8 cellular contexts compared by ENCODE assay signal in the genomic region with DNA sequence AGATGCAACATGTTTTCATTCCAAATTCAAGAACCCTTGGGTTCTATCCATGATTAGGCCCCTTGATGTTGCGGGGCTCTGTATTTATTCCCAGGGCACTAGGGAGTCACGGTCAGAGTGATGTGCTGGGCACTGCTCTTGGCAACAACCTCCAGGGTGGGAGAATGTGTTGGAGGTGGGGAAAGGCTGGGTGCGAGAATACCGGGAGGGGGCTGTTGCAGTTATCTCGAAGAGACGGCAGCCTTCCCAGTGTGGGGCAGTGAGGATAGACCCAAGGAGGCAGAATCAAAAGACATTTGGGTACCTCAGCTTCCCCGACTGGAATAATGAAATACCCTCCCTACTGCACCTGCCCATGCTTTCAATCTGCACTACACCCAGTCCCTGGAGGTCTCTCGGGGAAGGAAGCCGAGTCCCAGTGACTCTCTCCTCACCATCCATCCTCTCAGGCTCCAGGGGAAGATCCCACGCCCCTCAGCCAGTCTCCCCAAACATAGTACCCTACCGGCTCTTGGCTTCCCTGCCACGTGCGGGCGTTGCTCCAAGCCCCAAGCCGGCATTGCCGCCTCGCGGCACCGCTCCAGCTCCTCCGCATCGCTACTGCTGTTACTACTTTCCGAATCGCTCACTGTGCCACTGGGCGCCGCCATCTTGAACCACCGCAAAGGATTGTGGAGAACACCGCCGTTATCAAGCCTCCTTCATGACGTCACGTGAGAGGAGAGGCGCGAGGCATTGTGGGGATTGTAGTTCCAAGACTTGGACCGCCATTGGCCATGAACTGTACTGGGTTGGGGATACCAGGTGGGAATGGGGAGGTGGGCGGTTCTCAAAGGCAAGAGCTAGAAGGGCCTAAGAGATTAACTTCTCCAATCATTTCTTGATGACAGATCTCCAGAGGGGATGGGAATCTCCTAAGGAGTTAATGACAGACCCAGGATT. TPM values are rescaled to one million over a fixed set of nuclear protein-coding genes. Genes with fewer than 3 reads are reported as not detected.
DNase-seq lines count a peak whose midpoint lies in the region; ATAC-seq and TF ChIP-seq lines count a peak whose summit lies in the region.

C12orf43 (minus strand) TSS at position 663 of the 942 bp plus-strand sequence; CDS start at position 650, 13 bp downstream.

- H3K9me3 ChIP-seq in BLaER1: no peaks in the 10 kb centered on the region

- intact Hi-C loops in activated CD4-positive, alpha-beta T cell treated with anti-CD3 and anti-CD28 coated beads for 36 hours (cut with DNase I, micrococcal nuclease): loop anchor here (1.0 to 5.0 kb wide), 11 partner anchors 18 to 337 kb away; partner anchors contain the start of genes ACADS (in 1 of the 2), ANAPC5 (in 1 of the 2), CAMKK2 (in 1 of the 2) and OASL (in 1 of the 2)
- intact Hi-C loops in left colon (cut with DNase I, micrococcal nuclease): no loop called here

- peak within 1 kb of the TSS; percentile 92 for H3K27ac Mint-ChIP-seq in activated CD4-positive, alpha-beta T cell treated with anti-CD3 and anti-CD28 coated beads for 36 hours

- H3K4me3 Mint-ChIP-seq in activated CD4-positive, alpha-beta T cell treated with anti-CD3 and anti-CD28 coated beads for 36 hours: peak within 1 kb of the TSS; percentile 91

- POLR2A ChIA-PET in activated CD4-positive, alpha-beta T cell treated with anti-CD3 and anti-CD28 coated beads for 36 hours (lab: Charles Lee): no interaction called here

- H3K27me3 Mint-ChIP-seq in activated CD4-positive, alpha-beta T cell treated with anti-CD3 and anti-CD28 coated beads for 36 hours: no peaks in the 10 kb centered on the region

- no peaks in the 10 kb centered on the region for H3K9me3 Mint-ChIP-seq in activated CD4-positive, alpha-beta T cell treated with anti-CD3 and anti-CD28 coated beads for 36 hours (ENCODE audit: low read depth)

- ATAC-seq in GM19324 (IDR thresholded peaks at IDR 0.05; ENCODE audit: low FRiP score, unreplicated experiment) (peak; percentile 89), HG03460 (IDR thresholded peaks at IDR 0.05; ENCODE audit: unreplicated experiment) (peak; percentile 95), left colon (peak; percentile 99)
- ATAC-seq in activated CD4-positive, alpha-beta T cell treated with anti-CD3 and anti-CD28 coated beads for 36 hours: peak; percentile 99

- H3K4me1 Mint-ChIP-seq in activated CD4-positive, alpha-beta T cell treated with anti-CD3 and anti-CD28 coated beads for 36 hours: peaks cover 16% of the 10 kb centered on the region

- TF ChIP-seq CTCF in choroid plexus epithelial cell (conservative IDR thresholded peaks at IDR 0.05; ENCODE audit: low read depth, low read length): no peak

- H3K27me3 ChIP-seq in BLaER1: no peaks in the 10 kb centered on the region

- peak within 1 kb of the TSS; percentile 82 for H3K9ac ChIP-seq in BLaER1

- CTCF ChIA-PET in activated CD4-positive, alpha-beta T cell treated with anti-CD3 and anti-CD28 coated beads for 36 hours (lab: Charles Lee): interaction anchor here (0.6 to 2.1 kb wide), 5 partner anchors 11 to 206 kb away, joined by 3 to 7 read pairs (median 3); no protein-coding TSS in a partner anchor

- H3K4me2 ChIP-seq in BLaER1: peak within 1 kb of the TSS; percentile 96

- H3K4me3 ChIP-seq in BLaER1: peak within 1 kb of the TSS; percentile 85
- peak within 1 kb of the TSS; percentile 97 for H3K4me3 ChIP-seq in choroid plexus epithelial cell (ENCODE audit: low read depth, low read length)

- peak within 1 kb of the TSS; percentile 80 for H3K27ac ChIP-seq in BLaER1

- DNase-seq in NCI-H524 treated with DMSO at 0.1 percent for 48 hours (lab: John Stamatoyannopoulos, UW): peak; percentile 58
- DNase-seq in activated CD4-positive, alpha-beta T cell treated with anti-CD3 and anti-CD28 coated beads for 36 hours: peak; percentile 97
- DNase-seq in choroid plexus epithelial cell (ENCODE audit: low read depth): peak; percentile 91
- peak; percentile 89 to 93 for DNase-seq in left colon
- peak; percentile 80 to 82 for DNase-seq in stimulated activated CD4-positive, alpha-beta T cell treated with anti-CD3 and anti-CD28 coated beads, Interleukin-1b, Interleukin-23, amount 100 ng/mL, for 4 hours (ENCODE audit: low read depth in 2 of 2)

- H4K20me1 ChIP-seq in BLaER1: no peaks in the 10 kb centered on the region

- H3K36me3 ChIP-seq in BLaER1: peaks cover 21% of the 10 kb centered on the region

- peaks cover 13% of the 10 kb centered on the region for H3K4me1 ChIP-seq in BLaER1

- H3K36me3 Mint-ChIP-seq in activated CD4-positive, alpha-beta T cell treated with anti-CD3 and anti-CD28 coated beads for 36 hours (ENCODE audit: low read depth): peaks cover 15% of the 10 kb centered on the region

RNA-seq across cellular contexts. Expression of gene C12orf43, which starts in this region (rescaled TPM):
- total RNA-seq in activated CD4-positive, alpha-beta T cell treated with anti-CD3 and anti-CD28 coated beads for 36 hours: 10 to 100 TPM; 22.8 to 23.8 TPM
- 10 to 100 TPM; 12.5 to 14.4 TPM for total RNA-seq in left colon

Comparison
In these comparisons a context has a peak if more than half of its experiments do, and no peak if none do; other contexts are left out.
1. Peak in every context shown above with its lines: DNase-seq, ATAC-seq, H3K4me3 ChIP-seq and H3K27ac ChIP-seq.
2. intact Hi-C loops: an anchor here in activated CD4-positive, alpha-beta T cell treated with anti-CD3 and anti-CD28 coated beads for 36 hours (1.0 to 5.0 kb wide); none called in left colon.